10 cellular contexts compared by ENCODE assay signal in genomic region chr16:10982430-10983174, GRCh38. TPM values are rescaled to one million over a fixed set of nuclear protein-coding genes. Genes with fewer than 3 reads are reported as not detected.
DNase-seq lines count a peak whose midpoint lies in the region; ATAC-seq, FAIRE-seq and TF ChIP-seq lines count a peak whose summit lies in the region.
"Had no signal": no experiment of that assay in that cellular context is flagged by ENCODE, and none has a peak within 500 bp of the region (broad histone marks: within the 10 kb centered on the region; RNA-seq: fewer than 3 reads in every experiment).

No MANE protein-coding gene starts in this region.

- FAIRE-seq in endothelial cell of umbilical vein (lab: Jason Lieb, UNC), result peak; percentile 78

- BruUV-seq in endothelial cell of umbilical vein (replicated peaks; lab: Mats Ljungman, UMichigan), result no TSS peak

- intact Hi-C loops in endothelial cell of umbilical vein (cut with micrococcal nuclease), result no loop called here

- no peak for TF ChIP-seq CTCF in AG09319 (IDR thresholded peaks at IDR 0.05; ENCODE audit: low read depth, low read length)
- no peak for TF ChIP-seq CTCF in endothelial cell of umbilical vein (IDR thresholded peaks at IDR 0.05; ENCODE audit: extremely low read depth in 1 of 2, insufficient read depth in 1 of 2, low read depth in 1 of 2, low read length in 2 of 2)

- POLR2A ChIA-PET in endothelial cell of umbilical vein (lab: Charles Lee), result no interaction called here

- DNase-seq in AG09319 (ENCODE audit: extremely low read depth, low read depth) (peak; percentile 52), endothelial cell of umbilical vein (ENCODE audit: low read depth, low spot score) (peak; percentile 29), AG20443 (ENCODE audit: low spot score) (no peak), inferior parietal cortex (ENCODE audit: extremely low spot score) (no peak)
- DNase-seq in central memory CD4-positive, alpha-beta T cell, result no peak
- no peak for DNase-seq in NK-92 treated with Interleukin-12 subunit alpha and Interleukin-12 subunit beta, amount 100 ng/mL, for 24 hours (lab: John Stamatoyannopoulos, UW)
- DNase-seq: CD8-positive, alpha-beta memory T cell; NCI-H748 treated with DMSO at 0.1 percent for 48 hours had no signal

- dilution Hi-C loops in endothelial cell of umbilical vein (cut with MboI; ENCODE audit: extremely low pct_ligation_motif_present, low sequenced_read_pairs), result no loop called here

- no peak for TF ChIP-seq POLR2A in endothelial cell of umbilical vein (IDR thresholded peaks at IDR 0.05; ENCODE audit: low read depth, low read length)

- H2AFZ ChIP-seq in endothelial cell of umbilical vein (ENCODE audit: low read depth, low read length), result peak overlapping the region; percentile 34

- peak overlapping the region; percentile 4 for H3K4me2 ChIP-seq in endothelial cell of umbilical vein (ENCODE audit: insufficient read depth, low read length)

- H3K9me1 ChIP-seq in endothelial cell of umbilical vein (replicated peaks; ENCODE audit: control insufficient read depth, extremely low read depth, insufficient read depth, low read length), result no peaks in the 10 kb centered on the region

- H3K36me3 ChIP-seq in endothelial cell of umbilical vein (ENCODE audit: control insufficient read depth in 2 of 2, extremely low read depth in 1 of 2, insufficient read depth in 2 of 2, low read length in 2 of 2), result peaks cover 0 to 5% of the 10 kb centered on the region in 2 experiments

- H3K9ac ChIP-seq in endothelial cell of umbilical vein (replicated peaks; ENCODE audit: extremely low read depth, insufficient read depth, low read length), result no peak overlapping the region

- peak overlapping the region; percentile 13 for H3K27ac ChIP-seq in endothelial cell of umbilical vein (ENCODE audit: insufficient read depth, low read depth, low read length)

- no peaks in the 10 kb centered on the region for H3K9me3 ChIP-seq in endothelial cell of umbilical vein (replicated peaks; ENCODE audit: control insufficient read depth, insufficient read depth, low read length)

- no peaks in the 10 kb centered on the region for H3K27me3 ChIP-seq in endothelial cell of umbilical vein (ENCODE audit: control insufficient read depth in 2 of 2, insufficient read depth in 2 of 2, low read length in 2 of 2)

- peaks cover 13% of the 10 kb centered on the region for H3K4me1 ChIP-seq in endothelial cell of umbilical vein (ENCODE audit: control insufficient read depth, extremely low read depth, insufficient read depth, low read length)

- no peaks in the 10 kb centered on the region for H3K79me2 ChIP-seq in endothelial cell of umbilical vein (ENCODE audit: control insufficient read depth, insufficient read depth, low read length)

- peak; percentile 62 for ATAC-seq in GM18907 (IDR thresholded peaks at IDR 0.05; ENCODE audit: unreplicated experiment)
- ATAC-seq in HG03175 (IDR thresholded peaks at IDR 0.05; ENCODE audit: unreplicated experiment), result peak; percentile 67

- no peak overlapping the region for H3K4me3 ChIP-seq in endothelial cell of umbilical vein (replicated peaks in 1 of 3; ENCODE audit: insufficient read depth in 1 of 3, low read depth in 1 of 3, low read length in 3 of 3)

- H4K20me1 ChIP-seq in endothelial cell of umbilical vein (replicated peaks; ENCODE audit: control insufficient read depth, extremely low read depth, insufficient read depth, low read length), result no peaks in the 10 kb centered on the region

- CTCF ChIA-PET in endothelial cell of umbilical vein (lab: Charles Lee), result interaction anchor here (1.0 to 3.3 kb wide), 5 partner anchors 11 to 273 kb away, joined by 3 to 17 read pairs (median 7); partner anchors contain the start of gene SOCS1

TF ChIP-seq in endothelial cell of umbilical vein, 7 proteins besides CTCF, POLR2A, EP300 and RAD21:
- TF ChIP-seq POLR2AphosphoS5 (IDR thresholded peaks at IDR 0.05; ENCODE audit: insufficient read depth, low read depth, low read length) (no peak), EZH2 (IDR thresholded peaks at IDR 0.05; ENCODE audit: borderline replicate concordance, low read depth, low read length, severe bottlenecking) (no peak), JUN (IDR thresholded peaks at IDR 0.05; ENCODE audit: borderline replicate concordance, insufficient read depth, insufficient read length, low read depth) (no peak), MYC (IDR thresholded peaks at IDR 0.05; ENCODE audit: low read depth, low read length) (no peak), GATA2 (IDR thresholded peaks at IDR 0.05; ENCODE audit: insufficient read depth, insufficient read length, low read depth, low read length) (no peak), MAX (IDR thresholded peaks at IDR 0.05; ENCODE audit: insufficient read depth, insufficient read length) (no peak), FOS (IDR thresholded peaks at IDR 0.05; ENCODE audit: borderline replicate concordance, insufficient read depth, low read length) (no peak)
TF ChIP-seq in endothelial cell of umbilical vein: peak in this region for 0.

RNA-seq across cellular contexts. Expression of gene CLEC16A, which starts 38.2 kb away (rescaled TPM):
- total RNA-seq in endothelial cell of umbilical vein, result 23.3 and 25.7 TPM in 2 replicates
- 11.1 and 11.4 TPM in 2 replicates for polyA plus RNA-seq in endothelial cell of umbilical vein
- 12.5 and 13.3 TPM in 2 replicates for polyA plus RNA-seq in endothelial cell of umbilical vein (2011; cell fraction: cytosol; rRNA removed)
- 23.8 and 24.1 TPM in 2 replicates for polyA plus RNA-seq in endothelial cell of umbilical vein (2011; cell fraction: nucleus; rRNA removed)
- polyA plus RNA-seq in endothelial cell of umbilical vein (2012), result 17.9 and 19.2 TPM in 2 replicates
- 37.6 and 41.0 TPM in 2 replicates for polyA minus RNA-seq in endothelial cell of umbilical vein
- 17.5 TPM for polyA minus RNA-seq in endothelial cell of umbilical vein (2011; cell fraction: cytosol; rRNA and poly(A)+ RNA removed)
- 35.3 and 47.3 TPM in 2 replicates for polyA minus RNA-seq in endothelial cell of umbilical vein (2011; cell fraction: nucleus; rRNA and poly(A)+ RNA removed)

RNA-seq across cellular contexts. Expression of gene DEXI, which starts 40.3 kb away (rescaled TPM):
- total RNA-seq in endothelial cell of umbilical vein, result 29.1 and 32.8 TPM in 2 replicates
- 69.5 and 72.9 TPM in 2 replicates for polyA plus RNA-seq in endothelial cell of umbilical vein
- 48.1 and 53.8 TPM in 2 replicates for polyA plus RNA-seq in endothelial cell of umbilical vein (2011; cell fraction: cytosol; rRNA removed)
- 22.4 and 25.6 TPM in 2 replicates for polyA plus RNA-seq in endothelial cell of umbilical vein (2011; cell fraction: nucleus; rRNA removed)
- polyA plus RNA-seq in endothelial cell of umbilical vein (2012), result 33.5 and 34.1 TPM in 2 replicates
- 23.7 and 33.9 TPM in 2 replicates for polyA minus RNA-seq in endothelial cell of umbilical vein
- 22.7 TPM for polyA minus RNA-seq in endothelial cell of umbilical vein (2011; cell fraction: cytosol; rRNA and poly(A)+ RNA removed)
- 9.1 and 11.7 TPM in 2 replicates for polyA minus RNA-seq in endothelial cell of umbilical vein (2011; cell fraction: nucleus; rRNA and poly(A)+ RNA removed)

Comparison
In these comparisons a context has a peak if more than half of its experiments do, and no peak if none do; other contexts are left out.
1. DNase-seq: peak in AG09319 (single experiment) and endothelial cell of umbilical vein (single experiment); none in AG20443 (single experiment), inferior parietal cortex (single experiment), central memory CD4-positive, alpha-beta T cell (single experiment) and NK-92 treated with Interleukin-12 subunit alpha and Interleukin-12 subunit beta, amount 100 ng/mL, for 24 hours (single experiment).